Comparison of ENCODE assay signal across 8 cellular contexts in genomic region chr15:89893696-89894450, GRCh38. TPM values are rescaled to one million over a fixed set of nuclear protein-coding genes. Genes with fewer than 3 reads are reported as not detected.
DNase-seq lines count a peak whose midpoint lies in the region; ATAC-seq and TF ChIP-seq lines count a peak whose summit lies in the region.

Gene AP3S2 (minus strand): TSS chr15:89893994. CDS start chr15:89893949, 45 bp downstream.

- H3K9me3 Mint-ChIP-seq in activated naive CD8-positive, alpha-beta T cell treated with anti-CD3 and anti-CD28 coated beads, Interleukin-2, amount 50 U/mL, for 24 hours = no peaks in the 10 kb centered on the region
- no peaks in the 10 kb centered on the region for H3K9me3 Mint-ChIP-seq in type B pancreatic cell

- peak; percentile 90 for ATAC-seq in HG02610 (IDR thresholded peaks at IDR 0.05; ENCODE audit: unreplicated experiment)
- peak; percentile 92 for ATAC-seq in activated naive CD8-positive, alpha-beta T cell treated with anti-CD3 and anti-CD28 coated beads, Interleukin-2, amount 50 U/mL, for 24 hours

- peaks cover 50% of the 10 kb centered on the region for H3K4me1 Mint-ChIP-seq in activated naive CD8-positive, alpha-beta T cell treated with anti-CD3 and anti-CD28 coated beads, Interleukin-2, amount 50 U/mL, for 24 hours
- peaks cover 12% of the 10 kb centered on the region for H3K4me1 Mint-ChIP-seq in type B pancreatic cell (ENCODE audit: unreplicated experiment)

- H3K4me3 Mint-ChIP-seq in activated naive CD8-positive, alpha-beta T cell treated with anti-CD3 and anti-CD28 coated beads, Interleukin-2, amount 50 U/mL, for 24 hours = peak within 1 kb of the TSS; percentile 93
- peak within 1 kb of the TSS; percentile 95 for H3K4me3 Mint-ChIP-seq in type B pancreatic cell

- peak; percentile 62 for TF ChIP-seq POLR2A in GM10847 (IDR thresholded peaks at IDR 0.05; ENCODE audit: extremely low read depth, insufficient read length)

- H3K27me3 Mint-ChIP-seq in activated naive CD8-positive, alpha-beta T cell treated with anti-CD3 and anti-CD28 coated beads, Interleukin-2, amount 50 U/mL, for 24 hours = no peaks in the 10 kb centered on the region
- H3K27me3 Mint-ChIP-seq in type B pancreatic cell = no peaks in the 10 kb centered on the region

- intact Hi-C loops in cardiac septum (cut with DNase I) = loop anchor here (10.0 kb wide), 1 partner anchor 331 kb away; no protein-coding TSS in a partner anchor

- peak within 1 kb of the TSS; percentile 95 for H3K27ac Mint-ChIP-seq in activated naive CD8-positive, alpha-beta T cell treated with anti-CD3 and anti-CD28 coated beads, Interleukin-2, amount 50 U/mL, for 24 hours
- H3K27ac Mint-ChIP-seq in type B pancreatic cell = peak within 1 kb of the TSS; percentile 94

- H3K36me3 Mint-ChIP-seq in activated naive CD8-positive, alpha-beta T cell treated with anti-CD3 and anti-CD28 coated beads, Interleukin-2, amount 50 U/mL, for 24 hours (ENCODE audit: low read depth) = no peaks in the 10 kb centered on the region
- H3K36me3 Mint-ChIP-seq in type B pancreatic cell = peaks cover 5% of the 10 kb centered on the region

- DNase-seq in NCI-H1092 treated with DMSO at 0.1 percent for 48 hours (lab: John Stamatoyannopoulos, UW) (peak; percentile 87), SW 1271 (lab: John Stamatoyannopoulos, UW) (peak; percentile 96 to 97), cardiac septum (ENCODE audit: low spot score) (peak; percentile 95), pons (ENCODE audit: low spot score) (peak; percentile 90), type B pancreatic cell (ENCODE audit: extremely low spot score, unreplicated experiment) (peak; percentile 86)
- DNase-seq in activated naive CD8-positive, alpha-beta T cell treated with anti-CD3 and anti-CD28 coated beads, Interleukin-2, amount 50 U/mL, for 24 hours = peak; percentile 90

- no peak for TF ChIP-seq CTCF in type B pancreatic cell (conservative IDR thresholded peaks at IDR 0.05)

RNA-seq across cellular contexts. Expression of gene AP3S2, which starts in this region (rescaled TPM):
- total RNA-seq in cardiac septum = 33.6 TPM
- 22.9 and 32.2 TPM in 2 replicates for total RNA-seq in type B pancreatic cell (ENCODE audit: low replicate concordance)

Comparison
In these comparisons a context has a peak if more than half of its experiments do, and no peak if none do; other contexts are left out.
1. Peak in every context shown above with its lines: DNase-seq and ATAC-seq.